14 cellular contexts compared by ENCODE assay signal in genomic region chr17:81903896-81904599, GRCh38. TPM values are rescaled to one million over a fixed set of nuclear protein-coding genes. Genes with fewer than 3 reads are reported as not detected.
DNase-seq lines count a peak whose midpoint lies in the region; ATAC-seq and TF ChIP-seq lines count a peak whose summit lies in the region.
"Had no signal": no experiment of that assay in that cellular context is flagged by ENCODE, and none has a peak within 500 bp of the region (broad histone marks: within the 10 kb centered on the region; RNA-seq: fewer than 3 reads in every experiment).

No MANE protein-coding gene starts in this region.

- H3K27me3 Mint-ChIP-seq in T-helper 17 cell = peaks cover 19% of the 10 kb centered on the region

- H3K27ac ChIP-seq in heart left ventricle = no peak overlapping the region
- no peak overlapping the region for H3K27ac ChIP-seq in right cardiac atrium (ENCODE audit: low read length)
- H3K27ac ChIP-seq in osteoblast (ENCODE audit: low read depth, low read length) = no peak overlapping the region
- H3K27ac ChIP-seq: C4-2B, SK-N-MC had no signal

- ATAC-seq in heart left ventricle (no peak), right cardiac atrium (no peak), T-helper 17 cell (no peak)

- peaks cover 7% of the 10 kb centered on the region for H3K79me2 ChIP-seq in osteoblast (ENCODE audit: insufficient read depth, low read length)

- peaks cover 0 to 15% (median 7%) of the 10 kb centered on the region in 12 donors for H3K4me1 ChIP-seq in heart left ventricle
- no peaks in the 10 kb centered on the region for H3K4me1 ChIP-seq in right cardiac atrium (ENCODE audit: control insufficient read depth, insufficient read depth, low read length)
- peaks cover 1% of the 10 kb centered on the region for H3K4me1 ChIP-seq in osteoblast (ENCODE audit: insufficient read depth, low read length)

- no peak for TF ChIP-seq POLR2A in heart left ventricle (IDR thresholded peaks at IDR 0.05)

- peaks cover 3% of the 10 kb centered on the region for H3K36me3 Mint-ChIP-seq in T-helper 17 cell (ENCODE audit: low read depth)

- H3K27me3 ChIP-seq in heart left ventricle = peaks cover 0 to 19% (median 0%) of the 10 kb centered on the region in 9 donors
- H3K27me3 ChIP-seq in right cardiac atrium (ENCODE audit: control insufficient read depth, insufficient read depth) = no peaks in the 10 kb centered on the region
- no peaks in the 10 kb centered on the region for H3K27me3 ChIP-seq in osteoblast (ENCODE audit: insufficient read depth, low read length)

- no peak overlapping the region for H3K27ac Mint-ChIP-seq in T-helper 17 cell

- H4K20me1 ChIP-seq in osteoblast (ENCODE audit: insufficient read depth, low read length) = peaks cover 12% of the 10 kb centered on the region

- H3K4me2 ChIP-seq in osteoblast (ENCODE audit: insufficient read depth, low read length) = no peak overlapping the region

- H3K36me3 ChIP-seq in heart left ventricle = peaks cover 0 to 58% (median 18%) of the 10 kb centered on the region in 9 donors
- H3K36me3 ChIP-seq in osteoblast (ENCODE audit: insufficient read depth, low read length) = peaks cover 12% of the 10 kb centered on the region

- H3K9me3 ChIP-seq in heart left ventricle (no peaks in the 10 kb centered on the region), right cardiac atrium (ENCODE audit: control insufficient read depth, low read length) (no peaks in the 10 kb centered on the region), osteoblast (ENCODE audit: low read depth, low read length) (no peaks in the 10 kb centered on the region), T-helper 17 cell (ENCODE audit: control insufficient read depth, low read length, poor library complexity, severe bottlenecking) (no peaks in the 10 kb centered on the region)

- H2AFZ ChIP-seq in osteoblast (ENCODE audit: low read length) = no peak overlapping the region

- H3K4me3 Mint-ChIP-seq in T-helper 17 cell = no peak overlapping the region

- 92 to 94% (median 94%) methylated on average over 17 to 24 of the region's 24 CpGs for WGBS in heart left ventricle, 4 donors
- 93% methylated on average over 24 of the region's 24 CpGs for WGBS in right cardiac atrium

- peak in 3 of 5 donors; percentile 17 to 33 (median 20) for DNase-seq in heart left ventricle
- DNase-seq in right cardiac atrium = no peak
- DNase-seq in osteoblast (ENCODE audit: insufficient read length, low spot score, missing footprints) = peak; percentile 78
- no peak for DNase-seq in T-helper 17 cell
- DNase-seq: COR-L47, KG1, NCI-H1092 treated with DMSO at 0.1 percent for 48 hours, NCI-H1694, NCI-H2107, NCI-H345, NCI-H526 treated with DMSO at 0.1 percent for 48 hours, OCI-M1 had no signal

- peaks cover 4% of the 10 kb centered on the region for H3K4me1 Mint-ChIP-seq in T-helper 17 cell

- TF ChIP-seq CTCF in heart left ventricle (IDR thresholded peaks at IDR 0.05) (no peak), osteoblast (IDR thresholded peaks at IDR 0.05; ENCODE audit: extremely low read depth, low read depth, low read length) (no peak)

- intact Hi-C loops in heart left ventricle (cut with DNase I) (no loop called here), right cardiac atrium (cut with DNase I) (no loop called here)

- H3K4me3 ChIP-seq in heart left ventricle (no peak overlapping the region), right cardiac atrium (ENCODE audit: low read length) (no peak overlapping the region), osteoblast (ENCODE audit: insufficient read depth, low read length) (no peak overlapping the region)
- H3K4me3 ChIP-seq: SK-N-MC had no signal

RNA-seq across cellular contexts. Expression of gene NPB, which starts 2.0 kb away (rescaled TPM):
- total RNA-seq in heart left ventricle (1 to 10 TPM in 1 of 9 donors, under 1 TPM in 7, not detected in 1; 0.13 to 1.2 (median 0.50) TPM), right cardiac atrium (under 1 TPM; 0.14 to 0.53 (median 0.29) TPM), osteoblast (under 0.01 TPM in 1 of 2 replicates, not detected in the other), T-helper 17 cell (not detected)
- polyA plus RNA-seq in heart left ventricle (under 1 TPM; 0.29 to 0.61 TPM), right cardiac atrium (0.32 TPM)

RNA-seq across cellular contexts. Expression of gene PCYT2, which starts 7.2 kb away (rescaled TPM):
- total RNA-seq in heart left ventricle = 10 to 100 TPM; 28.8 to 85.5 (median 46.2) TPM
- polyA plus RNA-seq in heart left ventricle = 10 to 100 TPM; 60.4 to 64.0 TPM
- total RNA-seq in right cardiac atrium = 10 to 100 TPM; 16.7 to 24.8 (median 18.6) TPM
- 28.5 TPM for polyA plus RNA-seq in right cardiac atrium
- 61.6 and 67.0 TPM in 2 replicates for total RNA-seq in osteoblast
- 10 to 100 TPM; 21.6 to 26.0 TPM for total RNA-seq in T-helper 17 cell

RNA-seq across cellular contexts. Expression of gene ANAPC11, which starts 12.5 kb away (rescaled TPM):
- total RNA-seq in heart left ventricle (100 to 1,000 TPM; 118 to 255 (median 143) TPM), right cardiac atrium (100 to 1,000 TPM; 135 to 167 (median 148) TPM), osteoblast (105 and 123 TPM in 2 replicates), T-helper 17 cell (10 to 100 TPM; 32.8 to 36.2 TPM)
- polyA plus RNA-seq in heart left ventricle (100 to 1,000 TPM; 283 to 329 TPM), right cardiac atrium (338 TPM)

RNA-seq across cellular contexts. Expression of gene ALYREF, which starts 12.7 kb away (rescaled TPM):
- 10 to 100 TPM; 25.1 to 39.9 (median 32.4) TPM for total RNA-seq in heart left ventricle
- 10 to 100 TPM in 1 of 2 donors, 1 to 10 TPM in 1; 9.8 to 50.5 TPM for polyA plus RNA-seq in heart left ventricle
- 10 to 100 TPM; 32.5 to 46.2 (median 39.1) TPM for total RNA-seq in right cardiac atrium
- 18.9 TPM for polyA plus RNA-seq in right cardiac atrium
- total RNA-seq in osteoblast = 58.0 and 60.1 TPM in 2 replicates
- total RNA-seq in T-helper 17 cell = 10 to 100 TPM; 79.9 to 88.8 TPM

RNA-seq across cellular contexts. Expression of gene SIRT7, which starts 13.9 kb away (rescaled TPM):
- total RNA-seq in heart left ventricle = 10 to 100 TPM in 2 of 9 donors, 1 to 10 TPM in 7; 3.6 to 13.2 (median 6.6) TPM
- 10 to 100 TPM in 1 of 2 donors, 1 to 10 TPM in 1; 7.1 to 12.0 TPM for polyA plus RNA-seq in heart left ventricle
- total RNA-seq in right cardiac atrium = 10 to 100 TPM in 1 of 4 donors, 1 to 10 TPM in 3; 7.6 to 10.1 (median 8.9) TPM
- 7.3 TPM for polyA plus RNA-seq in right cardiac atrium
- total RNA-seq in osteoblast = 15.0 and 22.1 TPM in 2 replicates
- 10 to 100 TPM; 48.9 to 58.2 TPM for total RNA-seq in T-helper 17 cell

Comparison
In these comparisons a context has a peak if more than half of its experiments do, and no peak if none do; other contexts are left out.
1. DNase-seq: peak in heart left ventricle (3 of 5) and osteoblast (single experiment); none in right cardiac atrium (0 of 3) and T-helper 17 cell (0 of 3).